In genomic region chr1:23539698-23540266, GRCh38 we compare ENCODE assay signal across 8 cellular contexts. TPM values are rescaled to one million over a fixed set of nuclear protein-coding genes. Genes with fewer than 3 reads are reported as not detected.
DNase-seq lines count a peak whose midpoint lies in the region; ATAC-seq and TF ChIP-seq lines count a peak whose summit lies in the region.

No MANE protein-coding gene starts in this region.

- peak overlapping the region; percentile 76 for H2AFZ ChIP-seq in osteoblast (ENCODE audit: low read length)

- peak; percentile 95 for TF ChIP-seq CTCF in HFF-Myc (IDR thresholded peaks at IDR 0.05; ENCODE audit: low read depth, low read length, missing control alignments)
- TF ChIP-seq CTCF in osteoblast (IDR thresholded peaks at IDR 0.05; ENCODE audit: extremely low read depth, low read depth, low read length): peak; percentile 94
- peak; percentile 86 for TF ChIP-seq CTCF in thoracic aorta (IDR thresholded peaks at IDR 0.05)

- H3K27ac ChIP-seq in osteoblast (ENCODE audit: low read depth, low read length) (no peak overlapping the region), thoracic aorta (no peak overlapping the region)

- no peaks in the 10 kb centered on the region for H3K79me2 ChIP-seq in osteoblast (ENCODE audit: insufficient read depth, low read length)

- no peaks in the 10 kb centered on the region for H3K27me3 ChIP-seq in osteoblast (ENCODE audit: insufficient read depth, low read length)
- H3K27me3 ChIP-seq in thoracic aorta (replicated peaks; ENCODE audit: insufficient read depth): no peaks in the 10 kb centered on the region

- no peaks in the 10 kb centered on the region for H3K36me3 ChIP-seq in osteoblast (ENCODE audit: insufficient read depth, low read length)
- H3K36me3 ChIP-seq in thoracic aorta: no peaks in the 10 kb centered on the region

- H4K20me1 ChIP-seq in osteoblast (ENCODE audit: insufficient read depth, low read length): no peaks in the 10 kb centered on the region

- DNase-seq in ELR (ENCODE audit: low read depth) (peak; percentile 94), HFF-Myc (ENCODE audit: extremely low read depth, low read depth) (peak; percentile 98), MV-4-11 (lab: John Stamatoyannopoulos, UW) (peak; percentile 93), SIG-M5 (lab: John Stamatoyannopoulos, UW) (peak; percentile 73), foreskin melanocyte (peak; percentile 75), osteoblast (ENCODE audit: insufficient read length, low spot score, missing footprints) (peak; percentile 96), thoracic aorta (ENCODE audit: low spot score) (peak; percentile 42)
- peak; percentile 82 for DNase-seq in activated T-helper 9 cell treated with anti-CD3 and anti-CD28 coated beads, Interleukin-2, amount 50 U/mL, for 16 hours (ENCODE audit: low read depth)

- H3K9me3 ChIP-seq in osteoblast (ENCODE audit: low read depth, low read length) (no peaks in the 10 kb centered on the region), thoracic aorta (no peaks in the 10 kb centered on the region)

- H3K4me3 ChIP-seq in HFF-Myc (replicated peaks; ENCODE audit: low read depth, low read length) (no peak overlapping the region), osteoblast (ENCODE audit: insufficient read depth, low read length) (peak overlapping the region; percentile 28), thoracic aorta (peak overlapping the region; percentile 55)

- ATAC-seq in thoracic aorta (ENCODE audit: insufficient number of reproducible peaks, low FRiP score, low read depth): peak; percentile 65

- peak overlapping the region; percentile 69 for H3K4me2 ChIP-seq in osteoblast (ENCODE audit: insufficient read depth, low read length)

- H3K4me1 ChIP-seq in osteoblast (ENCODE audit: insufficient read depth, low read length) (peaks cover 5% of the 10 kb centered on the region), thoracic aorta (ENCODE audit: control insufficient read depth in 1 of 2, low read depth in 2 of 2) (peaks cover 4 to 12% of the 10 kb centered on the region in 2 donors)

RNA-seq across cellular contexts. Expression of gene E2F2, which starts 8.7 kb away (rescaled TPM):
- total RNA-seq in osteoblast (under 0.01 and 0.29 TPM in 2 replicates), thoracic aorta (under 1 TPM; 0.14 to 0.35 TPM)

RNA-seq across cellular contexts. Expression of gene ID3, which starts 19.5 kb away (rescaled TPM):
- 177 and 240 TPM in 2 replicates for total RNA-seq in osteoblast
- 100 to 1,000 TPM; 309 to 692 TPM for total RNA-seq in thoracic aorta

RNA-seq across cellular contexts. Expression of gene ASAP3, which starts 55.8 kb away (rescaled TPM):
- total RNA-seq in osteoblast: 107 and 119 TPM in 2 replicates
- total RNA-seq in thoracic aorta: 10 to 100 TPM; 28.2 to 50.4 TPM

Comparison
In these comparisons a context has a peak if more than half of its experiments do, and no peak if none do; other contexts are left out.
1. DNase-seq: peak in every context shown above with its lines; median percentile 98 in HFF-Myc; 96 in osteoblast; 94 in ELR; 93 in MV-4-11; 82 in activated T-helper 9 cell treated with anti-CD3 and anti-CD28 coated beads, Interleukin-2, amount 50 U/mL, for 16 hours; 75 in foreskin melanocyte; 73 in SIG-M5; 42 in thoracic aorta.